1 cellular context compared by ENCODE assay signal in genomic region chr5:98483301-98483700, GRCh38.
TF ChIP-seq lines count a peak whose summit lies in the region.

No MANE protein-coding gene starts in this region.

TF ChIP-seq in IMR-90, 13 proteins besides CTCF, POLR2A, EP300 and RAD21:
- TF ChIP-seq CEBPB (IDR thresholded peaks at IDR 0.05; ENCODE audit: low read depth, low read length): no peak
- no peak for TF ChIP-seq MAZ (IDR thresholded peaks at IDR 0.05; ENCODE audit: borderline replicate concordance, low read depth, low read length)
- no peak for TF ChIP-seq FOS (IDR thresholded peaks at IDR 0.05; ENCODE audit: low read depth, low read length)
- TF ChIP-seq ELK1 (IDR thresholded peaks at IDR 0.05; ENCODE audit: borderline replicate concordance, low read depth, low read length): no peak
- no peak for TF ChIP-seq SMC3 (IDR thresholded peaks at IDR 0.05; ENCODE audit: low read depth, low read length)
- no peak for TF ChIP-seq BHLHE40 (IDR thresholded peaks at IDR 0.05; ENCODE audit: low read depth, low read length)
- no peak for TF ChIP-seq RCOR1 (IDR thresholded peaks at IDR 0.05; ENCODE audit: insufficient replicate concordance, low read length)
- TF ChIP-seq MXI1 (IDR thresholded peaks at IDR 0.05; ENCODE audit: borderline replicate concordance, low read depth, low read length): no peak
- no peak for TF ChIP-seq CHD1 (IDR thresholded peaks at IDR 0.05; ENCODE audit: low read depth, low read length)
- TF ChIP-seq NFE2L2 (IDR thresholded peaks at IDR 0.05; ENCODE audit: low read depth, low read length): no peak
- no peak for TF ChIP-seq USF2 (IDR thresholded peaks at IDR 0.05; ENCODE audit: low read depth, low read length)
- no peak for TF ChIP-seq RFX5 (IDR thresholded peaks at IDR 0.05; ENCODE audit: low read depth, low read length)
- no peak for TF ChIP-seq MAFK (IDR thresholded peaks at IDR 0.05; ENCODE audit: low read depth, low read length)
TF ChIP-seq in IMR-90: peak in this region for 0.
